12 cellular contexts compared by ENCODE assay signal in the genomic region with DNA sequence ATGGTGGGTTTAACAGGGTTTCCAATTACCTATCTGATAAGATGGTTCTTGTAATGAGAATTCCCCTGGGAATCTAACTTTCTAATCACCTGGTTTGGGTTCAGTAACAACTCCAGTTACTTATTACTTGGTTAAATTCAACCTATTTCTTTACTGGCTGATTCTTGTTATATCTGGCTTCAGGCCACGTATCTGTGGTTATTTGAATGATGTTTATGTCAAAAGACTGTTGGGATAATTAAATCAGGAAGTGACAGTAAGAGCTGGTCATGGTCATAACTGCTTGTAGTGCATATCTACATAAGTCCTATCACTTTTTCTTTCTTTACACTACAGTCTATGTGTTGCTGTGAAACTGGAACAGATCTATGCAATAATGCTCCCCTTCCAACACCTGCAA.
DNase-seq lines count a peak whose midpoint lies in the region; ATAC-seq and TF ChIP-seq lines count a peak whose summit lies in the region.
"Had no signal": no experiment of that assay in that cellular context is flagged by ENCODE, and none has a peak within 500 bp of the region (broad histone marks: within the 10 kb centered on the region; RNA-seq: fewer than 3 reads in every experiment).

No MANE protein-coding gene starts in this region.

- H3K9ac ChIP-seq in fibroblast of lung (ENCODE audit: insufficient read depth, low read length), result no peak overlapping the region
- no peak overlapping the region for H3K9ac ChIP-seq in neuronal stem cell (ENCODE audit: low read depth, low read length, poor library complexity)

- peaks cover 8% of the 10 kb centered on the region for H3K9me3 Mint-ChIP-seq in MCF 10A (ENCODE audit: unreplicated experiment)

- H3K79me2 ChIP-seq in fibroblast of lung (ENCODE audit: control insufficient read depth, insufficient read depth, low read length), result no peaks in the 10 kb centered on the region

- H3K4me2 ChIP-seq in fibroblast of lung (ENCODE audit: extremely low read depth, insufficient read depth, low read length), result no peak overlapping the region
- H3K4me2 ChIP-seq in neuronal stem cell (ENCODE audit: insufficient read depth, low read length, poor library complexity, severe bottlenecking), result no peak overlapping the region

- H2BK15ac ChIP-seq in neuronal stem cell (ENCODE audit: low read length), result no peak overlapping the region

- H3K27ac Mint-ChIP-seq in MCF 10A (ENCODE audit: low read depth, unreplicated experiment), result no peak overlapping the region
- H3K27ac Mint-ChIP-seq: naive thymus-derived CD4-positive, alpha-beta T cell had no signal

- H3K4me1 ChIP-seq in breast epithelium (no peaks in the 10 kb centered on the region), RWPE2 (ENCODE audit: insufficient read depth, poor library complexity, severe bottlenecking) (peaks cover 14% of the 10 kb centered on the region), fibroblast of lung (ENCODE audit: control insufficient read depth, extremely low read depth, insufficient read depth, low read length) (no peaks in the 10 kb centered on the region), neuronal stem cell (ENCODE audit: control insufficient read depth in 2 of 2, insufficient read depth in 1 of 2, low read depth in 1 of 2, low read length in 2 of 2) (peaks cover 0 to 9% of the 10 kb centered on the region in 2 donors)
- H3K4me1 ChIP-seq: vagina had no signal

- POLR2A ChIA-PET in MCF 10A (lab: Yijun Ruan, JAX), result interaction anchor here (1.6 kb wide), 1 partner anchor 108 kb away, joined by 3 read pairs; the partner anchor contains the start of gene MID1

- no peak overlapping the region for H3K4me3 Mint-ChIP-seq in MCF 10A (ENCODE audit: unreplicated experiment)
- H3K4me3 Mint-ChIP-seq: naive thymus-derived CD4-positive, alpha-beta T cell had no signal

- H3K36me3 ChIP-seq in breast epithelium (no peaks in the 10 kb centered on the region), RWPE2 (ENCODE audit: low read depth) (no peaks in the 10 kb centered on the region), fibroblast of lung (ENCODE audit: control insufficient read depth, insufficient read depth, low read length) (no peaks in the 10 kb centered on the region), neuronal stem cell (replicated peaks in 1 of 2; ENCODE audit: control insufficient read depth in 2 of 2, insufficient read depth in 2 of 2, low read length in 2 of 2) (peaks cover 0 to 22% of the 10 kb centered on the region in 2 donors)
- H3K36me3 ChIP-seq: vagina had no signal

- no peaks in the 10 kb centered on the region for H3K36me3 Mint-ChIP-seq in MCF 10A (ENCODE audit: insufficient read depth, unreplicated experiment)
- H3K36me3 Mint-ChIP-seq: naive thymus-derived CD4-positive, alpha-beta T cell had no signal

- H3K4me1 Mint-ChIP-seq in MCF 10A (ENCODE audit: insufficient read depth, unreplicated experiment), result peaks cover 14% of the 10 kb centered on the region
- H3K4me1 Mint-ChIP-seq: naive thymus-derived CD4-positive, alpha-beta T cell had no signal

- no peaks in the 10 kb centered on the region for H3K27me3 Mint-ChIP-seq in MCF 10A (ENCODE audit: insufficient read depth, unreplicated experiment)
- H3K27me3 Mint-ChIP-seq: naive thymus-derived CD4-positive, alpha-beta T cell had no signal

- TF ChIP-seq CTCF in MCF 10A (IDR thresholded peaks at IDR 0.05; ENCODE audit: unreplicated experiment), result no peak
- TF ChIP-seq CTCF in breast epithelium (IDR thresholded peaks at IDR 0.05), result no peak
- no peak for TF ChIP-seq CTCF in RWPE2 (IDR thresholded peaks at IDR 0.05; ENCODE audit: poor library complexity, severe bottlenecking)
- TF ChIP-seq CTCF in fibroblast of lung (conservative IDR thresholded peaks at IDR 0.05 in 1 of 2, IDR thresholded peaks at IDR 0.05 in 1 of 2; ENCODE audit: low read depth in 1 of 2, low read length in 2 of 2), result no peak

- no peak overlapping the region for H3K4me3 ChIP-seq in breast epithelium
- no peak overlapping the region for H3K4me3 ChIP-seq in RWPE2 (ENCODE audit: severe bottlenecking)
- H3K4me3 ChIP-seq in fibroblast of lung (replicated peaks in 1 of 4; ENCODE audit: control extremely low read depth in 1 of 4, insufficient read depth in 1 of 4, low read depth in 3 of 4, low read length in 4 of 4), result no peak overlapping the region
- no peak overlapping the region for H3K4me3 ChIP-seq in neuronal stem cell (ENCODE audit: low read length in 2 of 2)
- H3K4me3 ChIP-seq: vagina had no signal

- H2AFZ ChIP-seq in fibroblast of lung (ENCODE audit: low read length), result no peak overlapping the region
- H2AFZ ChIP-seq in neuronal stem cell (ENCODE audit: low read length), result no peak overlapping the region

- whole genome bisulfite sequencing in neuronal stem cell (ENCODE audit: extremely low coverage in 2 of 2, insufficient read length in 2 of 2, insufficient replicate concordance in 1 of 2), 2 donors, result no CpG with 5 or more reads among the region's 1 CpG

- ATAC-seq in RWPE2 (ENCODE audit: low read depth) (no peak), esophagus mucosa (no peak)
- ATAC-seq: naive thymus-derived CD4-positive, alpha-beta T cell had no signal

- no peak overlapping the region for H2BK12ac ChIP-seq in neuronal stem cell (ENCODE audit: low read length)

- no peak overlapping the region for H2BK5ac ChIP-seq in neuronal stem cell (ENCODE audit: low read length)

- H3K27ac ChIP-seq in breast epithelium (peak overlapping the region in 1 of 2 donors; percentile 36), RWPE2 (ENCODE audit: poor library complexity, severe bottlenecking) (peak overlapping the region; percentile 26), fibroblast of lung (ENCODE audit: insufficient read depth, low read length) (no peak overlapping the region), neuronal stem cell (replicated peaks; ENCODE audit: low read length) (no peak overlapping the region)
- H3K27ac ChIP-seq: vagina had no signal

- no TSS peak for BruUV-seq in MCF 10A (replicated peaks; lab: Mats Ljungman, UMichigan)

- DNase-seq in MCF 10A (ENCODE audit: unreplicated experiment) (peak; percentile 48), breast epithelium (ENCODE audit: low spot score in 2 of 2) (no peak), RWPE2 (ENCODE audit: low spot score) (no peak), fibroblast of lung (ENCODE audit: low read depth in 2 of 2) (peak; percentile 42 to 82), neuronal stem cell (ENCODE audit: low spot score) (no peak), cerebellum (ENCODE audit: low spot score) (no peak)
- no peak for DNase-seq in effector CD4-positive, alpha-beta T cell
- DNase-seq: activated effector memory CD4-positive, alpha-beta T cell treated with Interleukin-2 at 50 U/mL for 16 hours; naive thymus-derived CD4-positive, alpha-beta T cell; NCI-H1417 had no signal

- no peak overlapping the region for H4K91ac ChIP-seq in neuronal stem cell (ENCODE audit: low read depth, low read length, poor library complexity)

- H3K23ac ChIP-seq in neuronal stem cell (ENCODE audit: low read depth, low read length, poor library complexity), result no peak overlapping the region

- intact Hi-C loops in MCF 10A (cut with micrococcal nuclease), result no loop called here
- intact Hi-C loops in breast epithelium (cut with DNase I; ENCODE audit: low total_unique reads), result no loop called here

- H3K9me3 ChIP-seq in breast epithelium (no peaks in the 10 kb centered on the region), RWPE2 (ENCODE audit: severe bottlenecking) (no peaks in the 10 kb centered on the region), fibroblast of lung (ENCODE audit: control insufficient read depth, insufficient read depth, low read depth, low read length) (no peaks in the 10 kb centered on the region), neuronal stem cell (replicated peaks in 1 of 2; ENCODE audit: control insufficient read depth in 2 of 2, insufficient read depth in 1 of 2, low read depth in 1 of 2, low read length in 2 of 2) (no peaks in the 10 kb centered on the region)
- H3K9me3 ChIP-seq: vagina had no signal

- H3K18ac ChIP-seq in neuronal stem cell (ENCODE audit: low read length), result no peak overlapping the region

- H3K79me1 ChIP-seq in neuronal stem cell (ENCODE audit: low read depth, low read length), result no peaks in the 10 kb centered on the region

- no peak overlapping the region for H3K4ac ChIP-seq in neuronal stem cell (ENCODE audit: low read length)

- no peak overlapping the region for H4K8ac ChIP-seq in neuronal stem cell (ENCODE audit: low read depth, low read length)

- CTCF ChIA-PET in MCF 10A (lab: Yijun Ruan, JAX), result no interaction called here

- no peak overlapping the region for H3K14ac ChIP-seq in neuronal stem cell (ENCODE audit: low read length)

- peaks cover 0 to 3% of the 10 kb centered on the region in 2 donors for H3K27me3 ChIP-seq in breast epithelium
- no peaks in the 10 kb centered on the region for H3K27me3 ChIP-seq in RWPE2 (ENCODE audit: insufficient read depth, poor library complexity, severe bottlenecking)
- H3K27me3 ChIP-seq in fibroblast of lung (ENCODE audit: control insufficient read depth, insufficient read depth, low read length), result no peaks in the 10 kb centered on the region
- H3K27me3 ChIP-seq in neuronal stem cell (ENCODE audit: control insufficient read depth in 3 of 3, insufficient read depth in 3 of 3, low read depth in 1 of 3, low read length in 3 of 3), result no peaks in the 10 kb centered on the region
- H3K27me3 ChIP-seq: vagina had no signal

- no peaks in the 10 kb centered on the region for H4K20me1 ChIP-seq in fibroblast of lung (ENCODE audit: control insufficient read depth, extremely low read depth, insufficient read depth, low read length)

- H2BK120ac ChIP-seq in neuronal stem cell (ENCODE audit: low read depth, low read length), result no peak overlapping the region

- no peak for TF ChIP-seq POLR2A in breast epithelium (IDR thresholded peaks at IDR 0.05)

- no peak overlapping the region for H2AK5ac ChIP-seq in neuronal stem cell (ENCODE audit: low read depth, low read length)

Comparison
In these comparisons a context has a peak if more than half of its experiments do, and no peak if none do; other contexts are left out.
1. DNase-seq: peak in MCF 10A (single experiment) and fibroblast of lung (2 of 2); none in breast epithelium (0 of 2), RWPE2 (single experiment), neuronal stem cell (single experiment), effector CD4-positive, alpha-beta T cell (single experiment) and cerebellum (single experiment).